13 cellular contexts compared by ENCODE assay signal in the genomic region with DNA sequence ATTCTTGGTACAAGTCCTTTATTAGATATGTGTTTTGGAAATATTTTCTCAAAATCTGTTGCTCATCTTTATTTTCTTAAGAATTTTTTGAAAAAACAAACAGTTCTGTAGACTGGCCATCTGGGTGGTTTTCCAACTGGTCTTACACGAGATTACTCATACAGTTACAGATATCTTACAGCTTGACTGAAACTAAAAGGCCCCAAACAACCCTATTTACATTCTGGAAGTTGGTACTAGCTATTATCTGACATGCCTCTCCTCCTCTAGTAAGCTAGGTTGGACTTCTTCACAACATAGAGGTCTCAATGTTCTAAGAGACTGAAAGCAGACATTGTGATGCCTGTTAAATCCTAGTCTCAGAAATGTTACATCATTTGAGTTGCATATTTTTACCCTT.
"Had no signal": no experiment of that assay in that cellular context is flagged by ENCODE, and none has a peak within 500 bp of the region (broad histone marks: within the 10 kb centered on the region; RNA-seq: fewer than 3 reads in every experiment).

No MANE protein-coding gene starts in this region.

- DNase-seq: activated CD4-positive, alpha-beta T cell treated with anti-CD3 and anti-CD28 coated beads, Interleukin-2, amount 10 ng/mL, durations not matched to agents 7 days and 5 days; activated CD8-positive, alpha-beta T cell treated with anti-CD3 and anti-CD28 coated beads, Interleukin-2, amount 10 ng/mL, durations not matched to agents 7 days and 5 days; activated gamma-delta T cell; activated naive CD4-positive, alpha-beta T cell treated with anti-CD3 and anti-CD28 coated beads, Interleukin-2, amount 50 U/mL, for 16 hours; activated naive CD8-positive, alpha-beta T cell treated with anti-CD3 and anti-CD28 coated beads, Interleukin-2, amount 50 U/mL, for 24 hours; aorta; central memory CD4-positive, alpha-beta T cell; immature natural killer cell; left ventricle myocardium superior; midbrain; natural killer cell; stimulated activated naive CD8-positive, alpha-beta T cell treated with anti-CD3 and anti-CD28 coated beads, Interleukin-15, amount 100 ng/mL, for 72 hours had no signal

- ATAC-seq: activated CD4-positive, CD25-positive, alpha-beta regulatory T cell treated with anti-CD3 and anti-CD28 coated beads, Interleukin-2, amount 50 U/mL, for 24 hours; activated CD8-positive, alpha-beta T cell treated with anti-CD3 and anti-CD28 coated beads, Interleukin-2, amount 10 ng/mL, durations not matched to agents 7 days and 5 days; activated naive CD8-positive, alpha-beta T cell treated with anti-CD3 and anti-CD28 coated beads, Interleukin-2, amount 50 U/mL, for 24 hours; left ventricle myocardium superior; natural killer cell; stimulated activated naive CD8-positive, alpha-beta T cell treated with anti-CD3 and anti-CD28 coated beads, Interleukin-15, amount 100 ng/mL, for 72 hours had no signal
